ENCODE assay signal across 9 cellular contexts in genomic region chr9:92151691-92152393, GRCh38. TPM values are rescaled to one million over a fixed set of nuclear protein-coding genes. Genes with fewer than 3 reads are reported as not detected.
DNase-seq lines count a peak whose midpoint lies in the region; ATAC-seq and TF ChIP-seq lines count a peak whose summit lies in the region.
"Had no signal": no experiment of that assay in that cellular context is flagged by ENCODE, and none has a peak within 500 bp of the region (broad histone marks: within the 10 kb centered on the region; RNA-seq: fewer than 3 reads in every experiment).

No MANE protein-coding gene starts in this region.

- H3K4me1 ChIP-seq in BE2C (peaks cover 29% of the 10 kb centered on the region), adipocyte (ENCODE audit: control insufficient read depth, insufficient read depth, low read length) (peaks cover 23% of the 10 kb centered on the region), lung (ENCODE audit: control insufficient read depth in 2 of 2, insufficient read depth in 2 of 2, low read length in 2 of 2) (peaks cover 0 to 7% of the 10 kb centered on the region in 2 donors)

- H3K36me3 ChIP-seq in BE2C (no peaks in the 10 kb centered on the region), adipocyte (ENCODE audit: control insufficient read depth, insufficient read depth, low read length, severe bottlenecking) (no peaks in the 10 kb centered on the region), lung (ENCODE audit: control insufficient read depth in 2 of 2, insufficient read depth in 2 of 2, low read length in 2 of 2) (no peaks in the 10 kb centered on the region)

- H3K4me3 ChIP-seq in BE2C (ENCODE audit: low read depth, low read length) (no peak overlapping the region), adipocyte (ENCODE audit: low read length) (no peak overlapping the region), lung (no peak overlapping the region)
- H3K4me3 ChIP-seq: GM23338 had no signal

- 64 to 67% methylated on average over 15 of the region's 15 CpGs for WGBS in lung, 2 donors

- no peak overlapping the region for H3K9ac ChIP-seq in adipocyte (ENCODE audit: low read length)

- H3K9me3 ChIP-seq in BE2C, result no peaks in the 10 kb centered on the region
- no peaks in the 10 kb centered on the region for H3K9me3 ChIP-seq in adipocyte (ENCODE audit: control insufficient read depth, low read length)
- H3K9me3 ChIP-seq in lung (ENCODE audit: control insufficient read depth in 2 of 2, insufficient read depth in 1 of 2, low read length in 1 of 2), result no peaks in the 10 kb centered on the region

- no peak for ATAC-seq in lung (ENCODE audit: insufficient read depth, low FRiP score)
- ATAC-seq in GM19395 (IDR thresholded peaks at IDR 0.05; ENCODE audit: unreplicated experiment), result no peak
- ATAC-seq: GM23338 had no signal

- DNase-seq in BE2C (peak; percentile 88), HUDEP-2 (lab: John Stamatoyannopoulos, UW; ENCODE audit: unreplicated experiment in 76 of 76) (peak in 67 of 76 experiments; percentile 8 to 82 (median 50)), adipocyte (ENCODE audit: low read depth) (peak; percentile 42), lung (ENCODE audit: low spot score) (peak; percentile 41), middle frontal gyrus (ENCODE audit: extremely low spot score, low spot score) (no peak), NCI-H226 (no peak)
- no peak for DNase-seq in activated CD4-positive, CD25-positive, alpha-beta regulatory T cell (lab: John Stamatoyannopoulos, UW)

- H3K27ac ChIP-seq in lung (ENCODE audit: low read depth in 1 of 2, low read length in 1 of 2), result no peak overlapping the region

- H3K27me3 ChIP-seq in BE2C, result no peaks in the 10 kb centered on the region
- no peaks in the 10 kb centered on the region for H3K27me3 ChIP-seq in adipocyte (replicated peaks; ENCODE audit: control insufficient read depth, insufficient read depth, low read length)
- no peaks in the 10 kb centered on the region for H3K27me3 ChIP-seq in lung (ENCODE audit: control insufficient read depth, insufficient read depth)

- TF ChIP-seq CTCF in BE2C (IDR thresholded peaks at IDR 0.05; ENCODE audit: low read depth, low read length) (no peak), lung (IDR thresholded peaks at IDR 0.05; ENCODE audit: control extremely low read depth, extremely low read depth) (no peak)

RNA-seq across cellular contexts. Expression of gene SPTLC1, which starts 36.6 kb away (rescaled TPM):
- polyA plus RNA-seq in BE2C (2012; ENCODE audit: insufficient read depth, insufficient read length, low read depth), result 67.6 TPM
- 100 to 1,000 TPM in 1 of 2 donors, 10 to 100 TPM in 1; 64.7 to 137 TPM for total RNA-seq in lung
- 10 to 100 TPM; 20.8 to 52.4 TPM for polyA plus RNA-seq in lung

Comparison
In these comparisons a context has a peak if more than half of its experiments do, and no peak if none do; other contexts are left out.
1. DNase-seq: peak in BE2C (single experiment), HUDEP-2 (67 of 76), adipocyte (single experiment) and lung (single experiment); none in middle frontal gyrus (single experiment), NCI-H226 (single experiment) and activated CD4-positive, CD25-positive, alpha-beta regulatory T cell (0 of 4).